In genomic region chr7:150580615-150580986, GRCh38 we compare ENCODE assay signal across 22 cellular contexts. TPM values are rescaled to one million over a fixed set of nuclear protein-coding genes. Genes with fewer than 3 reads are reported as not detected.
DNase-seq lines count a peak whose midpoint lies in the region; ATAC-seq and TF ChIP-seq lines count a peak whose summit lies in the region.
"Had no signal": no experiment of that assay in that cellular context is flagged by ENCODE, and none has a peak within 500 bp of the region (broad histone marks: within the 10 kb centered on the region; RNA-seq: fewer than 3 reads in every experiment).

No MANE protein-coding gene starts in this region.

- H3K79me2 ChIP-seq in DND-41 (ENCODE audit: insufficient read depth, low read length), result no peaks in the 10 kb centered on the region
- H3K79me2 ChIP-seq in OCI-LY7 (ENCODE audit: insufficient read depth, low read depth, low read length), result no peaks in the 10 kb centered on the region

- TF ChIP-seq POLR2A in Peyer's patch (IDR thresholded peaks at IDR 0.05), result no peak

- intact Hi-C loops in activated naive CD4-positive, alpha-beta T cell treated with anti-CD3 and anti-CD28 coated beads for 36 hours (cut with micrococcal nuclease), result no loop called here
- intact Hi-C loops in OCI-LY7 (cut with micrococcal nuclease; ENCODE audit: unreplicated experiment), result no loop called here

- H2AFZ ChIP-seq in DND-41 (ENCODE audit: low read depth, low read length), result no peak overlapping the region
- no peak overlapping the region for H2AFZ ChIP-seq in OCI-LY7 (ENCODE audit: low read length)

- TF ChIP-seq CTCF in DND-41 (IDR thresholded peaks at IDR 0.05; ENCODE audit: borderline replicate concordance, extremely low read depth, low read length, poor library complexity, severe bottlenecking) (no peak), Peyer's patch (IDR thresholded peaks at IDR 0.05) (no peak), OCI-LY7 (conservative IDR thresholded peaks at IDR 0.05; ENCODE audit: low read length) (no peak)

- peaks cover 67% of the 10 kb centered on the region for H3K9me3 Mint-ChIP-seq in activated naive CD4-positive, alpha-beta T cell treated with anti-CD3 and anti-CD28 coated beads for 36 hours
- peaks cover 52% of the 10 kb centered on the region for H3K9me3 Mint-ChIP-seq in activated CD4-positive, alpha-beta memory T cell treated with anti-CD3 and anti-CD28 coated beads, Interleukin-2, amount 10 ng/mL, durations not matched to agents 7 days and 5 days
- H3K9me3 Mint-ChIP-seq in natural killer cell treated with Interleukin-12 subunit alpha and Interleukin-12 subunit beta and Interleukin-15 and Interleukin-18, amount 100 ng/mL, for 72 hours, result peaks cover 23% of the 10 kb centered on the region

- peaks cover 33% of the 10 kb centered on the region for H3K4me1 Mint-ChIP-seq in activated naive CD4-positive, alpha-beta T cell treated with anti-CD3 and anti-CD28 coated beads for 36 hours (ENCODE audit: low read depth)
- H3K4me1 Mint-ChIP-seq in activated CD4-positive, alpha-beta memory T cell treated with anti-CD3 and anti-CD28 coated beads, Interleukin-2, amount 10 ng/mL, durations not matched to agents 7 days and 5 days, result peaks cover 45% of the 10 kb centered on the region
- H3K4me1 Mint-ChIP-seq in natural killer cell treated with Interleukin-12 subunit alpha and Interleukin-12 subunit beta and Interleukin-15 and Interleukin-18, amount 100 ng/mL, for 72 hours (ENCODE audit: low read depth in 2 of 2), result peaks cover 27 to 30% of the 10 kb centered on the region in 2 donors
- H3K4me1 Mint-ChIP-seq: naive B cell had no signal

- no peaks in the 10 kb centered on the region for H4K20me1 ChIP-seq in DND-41 (ENCODE audit: insufficient read depth, low read length)
- H4K20me1 ChIP-seq in OCI-LY7 (ENCODE audit: insufficient read depth, low read length), result no peaks in the 10 kb centered on the region

- POLR2A ChIA-PET in activated CD4-positive, alpha-beta memory T cell treated with anti-CD3 and anti-CD28 coated beads, Interleukin-2, amount 10 ng/mL, durations not matched to agents 7 days and 5 days (lab: Charles Lee), result interaction anchor here (2.8 kb wide), 1 partner anchor 12 kb away, joined by 13 read pairs; the partner anchor contains the start of gene GIMAP4
- POLR2A ChIA-PET in OCI-LY7 (lab: Charles Lee), result no interaction called here

- H3K27ac ChIP-seq in DND-41 (ENCODE audit: low read length) (0 out of 2 replicates have a peak overlapping the region, but pooled peaks have one; percentile 49), Peyer's patch (no peak overlapping the region), OCI-LY7 (ENCODE audit: low read depth, low read length, poor library complexity, severe bottlenecking) (no peak overlapping the region)

- no peak overlapping the region for H3K9ac ChIP-seq in DND-41 (ENCODE audit: low read depth, low read length)
- H3K9ac ChIP-seq: SK-N-SH had no signal

- no peak for DNase-seq in activated naive CD4-positive, alpha-beta T cell treated with anti-CD3 and anti-CD28 coated beads for 36 hours
- no peak for DNase-seq in activated naive CD4-positive, alpha-beta T cell treated with Interleukin-2 at 50 U/mL for 16 hours
- DNase-seq in DND-41, result no peak
- no peak for DNase-seq in activated CD4-positive, alpha-beta memory T cell treated with anti-CD3 and anti-CD28 coated beads, Interleukin-2, amount 10 ng/mL, durations not matched to agents 7 days and 5 days
- DNase-seq in natural killer cell treated with Interleukin-12 subunit alpha and Interleukin-12 subunit beta and Interleukin-15 and Interleukin-18, amount 100 ng/mL, for 72 hours (ENCODE audit: low spot score), result no peak
- DNase-seq in Peyer's patch, result no peak
- DNase-seq in OCI-LY7 (ENCODE audit: low spot score), result no peak
- DNase-seq in NCI-H2081 treated with DMSO at 0.1 percent for 48 hours (lab: John Stamatoyannopoulos, UW), result no peak
- DNase-seq: activated gamma-delta T cell, GF-D8, hypothalamus, kidney, mammary epithelial cell, MV-4-11, naive B cell, NCI-H1930, NCI-H526, SK-N-SH had no signal

- CTCF ChIA-PET in activated naive CD4-positive, alpha-beta T cell treated with anti-CD3 and anti-CD28 coated beads for 36 hours (lab: Charles Lee), result no interaction called here
- CTCF ChIA-PET in activated CD4-positive, alpha-beta memory T cell treated with anti-CD3 and anti-CD28 coated beads, Interleukin-2, amount 10 ng/mL, durations not matched to agents 7 days and 5 days (lab: Charles Lee), result no interaction called here
- CTCF ChIA-PET in OCI-LY7 (lab: Charles Lee; ENCODE audit: unreplicated experiment), result no interaction called here

- H3K9me3 ChIP-seq in DND-41 (ENCODE audit: insufficient read depth, low read length, severe bottlenecking), result peaks cover 14% of the 10 kb centered on the region
- H3K9me3 ChIP-seq in Peyer's patch, result no peaks in the 10 kb centered on the region
- H3K9me3 ChIP-seq in OCI-LY7 (ENCODE audit: low read length), result no peaks in the 10 kb centered on the region
- H3K9me3 ChIP-seq: HAP-1, SK-N-SH had no signal

- no peak overlapping the region for H3K4me3 ChIP-seq in DND-41 (ENCODE audit: low read depth in 1 of 2, low read length in 2 of 2)
- no peak overlapping the region for H3K4me3 ChIP-seq in Peyer's patch
- no peak overlapping the region for H3K4me3 ChIP-seq in OCI-LY7 (ENCODE audit: low read depth, low read length, poor library complexity, severe bottlenecking)
- H3K4me3 ChIP-seq: GM12878, HAP-1 had no signal

- no peak for ATAC-seq in DND-41 (ENCODE audit: insufficient read depth, low read depth)
- ATAC-seq in natural killer cell treated with Interleukin-12 subunit alpha and Interleukin-12 subunit beta and Interleukin-15 and Interleukin-18, amount 100 ng/mL, for 72 hours, result no peak
- ATAC-seq: GM12878 had no signal

- H3K27me3 ChIP-seq in DND-41 (ENCODE audit: insufficient read depth, low read length, poor library complexity), result no peaks in the 10 kb centered on the region
- H3K27me3 ChIP-seq in Peyer's patch, result no peaks in the 10 kb centered on the region

- H3K9me2 ChIP-seq in OCI-LY7 (ENCODE audit: insufficient read depth, low read length), result no peaks in the 10 kb centered on the region
- H3K9me2 ChIP-seq: SK-N-SH had no signal

- H3K36me3 ChIP-seq in DND-41 (ENCODE audit: insufficient read depth, low read length), result no peaks in the 10 kb centered on the region
- H3K36me3 ChIP-seq in Peyer's patch, result no peaks in the 10 kb centered on the region
- no peaks in the 10 kb centered on the region for H3K36me3 ChIP-seq in OCI-LY7 (ENCODE audit: insufficient read depth, low read length)
- H3K36me3 ChIP-seq: HAP-1 had no signal

- H3K27ac Mint-ChIP-seq in activated naive CD4-positive, alpha-beta T cell treated with anti-CD3 and anti-CD28 coated beads for 36 hours, result peak overlapping the region; percentile 24
- H3K27ac Mint-ChIP-seq in activated CD4-positive, alpha-beta memory T cell treated with anti-CD3 and anti-CD28 coated beads, Interleukin-2, amount 10 ng/mL, durations not matched to agents 7 days and 5 days, result peak overlapping the region; percentile 24
- peak overlapping the region; percentile 24 to 40 for H3K27ac Mint-ChIP-seq in natural killer cell treated with Interleukin-12 subunit alpha and Interleukin-12 subunit beta and Interleukin-15 and Interleukin-18, amount 100 ng/mL, for 72 hours
- H3K27ac Mint-ChIP-seq: naive B cell had no signal

- no TSS peak for BruUV-seq in OCI-LY7 (replicated peaks; lab: Mats Ljungman, UMichigan)

- no peak overlapping the region for H3K4me2 ChIP-seq in DND-41 (ENCODE audit: insufficient read depth, low read length)
- no peak overlapping the region for H3K4me2 ChIP-seq in OCI-LY7 (ENCODE audit: low read length)
- H3K4me2 ChIP-seq: SK-N-SH had no signal

- no peaks in the 10 kb centered on the region for H3K27me3 Mint-ChIP-seq in activated naive CD4-positive, alpha-beta T cell treated with anti-CD3 and anti-CD28 coated beads for 36 hours (ENCODE audit: low read depth)
- no peaks in the 10 kb centered on the region for H3K27me3 Mint-ChIP-seq in activated CD4-positive, alpha-beta memory T cell treated with anti-CD3 and anti-CD28 coated beads, Interleukin-2, amount 10 ng/mL, durations not matched to agents 7 days and 5 days
- no peaks in the 10 kb centered on the region for H3K27me3 Mint-ChIP-seq in natural killer cell treated with Interleukin-12 subunit alpha and Interleukin-12 subunit beta and Interleukin-15 and Interleukin-18, amount 100 ng/mL, for 72 hours

- H3K4me1 ChIP-seq in DND-41 (ENCODE audit: insufficient read depth, low read length) (peaks cover 5% of the 10 kb centered on the region), Peyer's patch (no peaks in the 10 kb centered on the region), OCI-LY7 (ENCODE audit: insufficient read depth, low read length, poor library complexity, severe bottlenecking) (no peaks in the 10 kb centered on the region)
- H3K4me1 ChIP-seq: HAP-1 had no signal

- H3K36me3 Mint-ChIP-seq in activated naive CD4-positive, alpha-beta T cell treated with anti-CD3 and anti-CD28 coated beads for 36 hours (ENCODE audit: low read depth), result peaks cover 32% of the 10 kb centered on the region
- peaks cover 80% of the 10 kb centered on the region for H3K36me3 Mint-ChIP-seq in activated CD4-positive, alpha-beta memory T cell treated with anti-CD3 and anti-CD28 coated beads, Interleukin-2, amount 10 ng/mL, durations not matched to agents 7 days and 5 days (ENCODE audit: low read depth)
- H3K36me3 Mint-ChIP-seq in natural killer cell treated with Interleukin-12 subunit alpha and Interleukin-12 subunit beta and Interleukin-15 and Interleukin-18, amount 100 ng/mL, for 72 hours, result peaks cover 62% of the 10 kb centered on the region
- H3K36me3 Mint-ChIP-seq: IgD-negative memory B cell had no signal

- no peak overlapping the region for H3K4me3 Mint-ChIP-seq in activated naive CD4-positive, alpha-beta T cell treated with anti-CD3 and anti-CD28 coated beads for 36 hours
- no peak overlapping the region for H3K4me3 Mint-ChIP-seq in activated CD4-positive, alpha-beta memory T cell treated with anti-CD3 and anti-CD28 coated beads, Interleukin-2, amount 10 ng/mL, durations not matched to agents 7 days and 5 days
- H3K4me3 Mint-ChIP-seq in natural killer cell treated with Interleukin-12 subunit alpha and Interleukin-12 subunit beta and Interleukin-15 and Interleukin-18, amount 100 ng/mL, for 72 hours, result peak overlapping the region; percentile 27
- H3K4me3 Mint-ChIP-seq: naive B cell had no signal

RNA-seq across cellular contexts. Expression of gene GIMAP4, which starts 13.4 kb away (rescaled TPM):
- 100 to 1,000 TPM; 180 to 193 TPM for total RNA-seq in activated naive CD4-positive, alpha-beta T cell treated with anti-CD3 and anti-CD28 coated beads for 36 hours
- total RNA-seq in activated CD4-positive, alpha-beta memory T cell treated with anti-CD3 and anti-CD28 coated beads, Interleukin-2, amount 10 ng/mL, durations not matched to agents 7 days and 5 days, result 100 to 1,000 TPM; 277 to 282 TPM
- 100 to 1,000 TPM in 1 of 2 donors, 10 to 100 TPM in 1; 83.6 to 245 TPM for total RNA-seq in natural killer cell treated with Interleukin-12 subunit alpha and Interleukin-12 subunit beta and Interleukin-15 and Interleukin-18, amount 100 ng/mL, for 72 hours
- total RNA-seq in Peyer's patch, result 10 to 100 TPM in 2 of 4 donors, 1 to 10 TPM in 2; 5.1 to 38.0 (median 14.6) TPM
- not detected in 2 replicates for total RNA-seq in OCI-LY7 (2014; rRNA removed; shearing (Covaris generic))
- not detected in 2 replicates for total RNA-seq in OCI-LY7 (2022)
- total RNA-seq: fibroblast of villous mesenchyme, mammary epithelial cell had no signal

RNA-seq across cellular contexts. Expression of gene GIMAP6, which starts 51.6 kb away (rescaled TPM):
- total RNA-seq in activated naive CD4-positive, alpha-beta T cell treated with anti-CD3 and anti-CD28 coated beads for 36 hours, result 10 to 100 TPM; 19.2 to 20.7 TPM
- 10 to 100 TPM; 84.9 to 85.9 TPM for total RNA-seq in activated CD4-positive, alpha-beta memory T cell treated with anti-CD3 and anti-CD28 coated beads, Interleukin-2, amount 10 ng/mL, durations not matched to agents 7 days and 5 days
- total RNA-seq in natural killer cell treated with Interleukin-12 subunit alpha and Interleukin-12 subunit beta and Interleukin-15 and Interleukin-18, amount 100 ng/mL, for 72 hours, result 10 to 100 TPM; 55.8 to 88.4 TPM
- total RNA-seq in Peyer's patch (10 to 100 TPM in 2 of 4 donors, 1 to 10 TPM in 2; 7.0 to 35.5 (median 10.6) TPM), OCI-LY7 (2022) (not detected in 2 replicates)
- not detected in 2 replicates for total RNA-seq in OCI-LY7 (2014; rRNA removed; shearing (Covaris generic))
- total RNA-seq: fibroblast of villous mesenchyme, mammary epithelial cell had no signal

Comparison
In these comparisons a context has a peak if more than half of its experiments do, and no peak if none do; other contexts are left out.
1. RNA of gene GIMAP4, which starts 13.4 kb away (total RNA-seq): 277 to 282 TPM in activated CD4-positive, alpha-beta memory T cell treated with anti-CD3 and anti-CD28 coated beads, Interleukin-2, amount 10 ng/mL, durations not matched to agents 7 days and 5 days, 83.6 to 245 TPM in natural killer cell treated with Interleukin-12 subunit alpha and Interleukin-12 subunit beta and Interleukin-15 and Interleukin-18, amount 100 ng/mL, for 72 hours, 180 to 193 TPM in activated naive CD4-positive, alpha-beta T cell treated with anti-CD3 and anti-CD28 coated beads for 36 hours and 5.1 to 38.0 TPM in Peyer's patch; not detected in OCI-LY7; every median in the first group is over 4 times any median in the second.
2. RNA of gene GIMAP6, which starts 51.6 kb away (total RNA-seq): 55.8 to 88.4 TPM in natural killer cell treated with Interleukin-12 subunit alpha and Interleukin-12 subunit beta and Interleukin-15 and Interleukin-18, amount 100 ng/mL, for 72 hours, 84.9 to 85.9 TPM in activated CD4-positive, alpha-beta memory T cell treated with anti-CD3 and anti-CD28 coated beads, Interleukin-2, amount 10 ng/mL, durations not matched to agents 7 days and 5 days, 19.2 to 20.7 TPM in activated naive CD4-positive, alpha-beta T cell treated with anti-CD3 and anti-CD28 coated beads for 36 hours and 7.0 to 35.5 TPM in Peyer's patch; not detected in OCI-LY7; every median in the first group is over 4 times any median in the second.
3. Peak in every context shown above with its lines, with median percentiles within 50 percentile points of each other: H3K27ac Mint-ChIP-seq.